Comparison of ENCODE assay signal across 1 cellular context in genomic region chr1:199956005-199956404, GRCh38.
TF ChIP-seq lines count a peak whose summit lies in the region.

No MANE protein-coding gene starts in this region.

TF ChIP-seq in GM23338, 12 proteins besides CTCF, POLR2A, EP300 and RAD21 (continued from another document):
- no peak for TF ChIP-seq REST (IDR thresholded peaks at IDR 0.05; ENCODE audit: unreplicated experiment)
- no peak for TF ChIP-seq ZNF331 (CRISPR knock-in tag; IDR thresholded peaks at IDR 0.05; ENCODE audit: low read depth)
TF ChIP-seq in GM23338: peak in this region for 0.
